9 cellular contexts compared by ENCODE assay signal in the genomic region with DNA sequence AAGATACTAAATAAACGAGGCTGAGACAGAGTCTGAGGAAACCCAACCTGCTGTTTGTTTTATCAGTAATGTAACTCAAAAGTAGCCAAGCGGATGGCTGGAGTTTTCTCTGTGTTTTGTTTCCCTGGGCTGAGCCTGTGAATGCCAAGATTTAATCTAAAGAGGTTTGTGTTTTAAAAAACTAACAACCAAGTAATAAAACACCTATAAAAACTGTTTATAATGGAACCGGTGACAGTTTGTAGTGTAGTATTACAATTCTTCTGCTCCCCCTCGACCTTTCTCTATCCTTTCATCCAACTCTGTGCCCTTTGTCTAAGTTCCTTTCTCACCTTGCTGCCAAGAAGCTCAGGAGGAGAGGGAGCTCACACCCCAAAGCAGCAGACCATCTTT. TPM values are rescaled to one million over a fixed set of nuclear protein-coding genes. Genes with fewer than 3 reads are reported as not detected.
DNase-seq lines count a peak whose midpoint lies in the region; ATAC-seq and TF ChIP-seq lines count a peak whose summit lies in the region.
"Had no signal": no experiment of that assay in that cellular context is flagged by ENCODE, and none has a peak within 500 bp of the region (broad histone marks: within the 10 kb centered on the region; RNA-seq: fewer than 3 reads in every experiment).

No MANE protein-coding gene starts in this region.

- peaks cover 29% of the 10 kb centered on the region for H3K4me1 Mint-ChIP-seq in neural progenitor cell

- H3K4me2 ChIP-seq in neural progenitor cell = peak overlapping the region; percentile 84

- peak overlapping the region; percentile 79 for H3K27ac Mint-ChIP-seq in neural progenitor cell

- H3K4me3 Mint-ChIP-seq in neural progenitor cell = peak overlapping the region; percentile 89

- H3K79me2 ChIP-seq in neural progenitor cell (ENCODE audit: low read depth) = peaks cover 26% of the 10 kb centered on the region

- H3K9ac ChIP-seq in HUES48 (ENCODE audit: low read depth, low read length) (no peak overlapping the region), neural progenitor cell (no peak overlapping the region)

- peaks cover 5% of the 10 kb centered on the region for H3K27me3 Mint-ChIP-seq in neural progenitor cell (ENCODE audit: insufficient read depth, low read depth)

- no peaks in the 10 kb centered on the region for H4K20me1 ChIP-seq in neural progenitor cell (ENCODE audit: low read depth)

- no peaks in the 10 kb centered on the region for H3K9me3 ChIP-seq in HUES48 (ENCODE audit: control insufficient read depth, insufficient read depth, low read length)
- no peaks in the 10 kb centered on the region for H3K9me3 ChIP-seq in neural progenitor cell (ENCODE audit: low read depth)

- H3K36me3 Mint-ChIP-seq in neural progenitor cell = peaks cover 9% of the 10 kb centered on the region

- H3K27ac ChIP-seq in C4-2B = peak overlapping the region; percentile 85
- no peak overlapping the region for H3K27ac ChIP-seq in HUES48 (ENCODE audit: low read depth, low read length)
- no peak overlapping the region for H3K27ac ChIP-seq in neural progenitor cell

- no peaks in the 10 kb centered on the region for H3K36me3 ChIP-seq in HUES48 (ENCODE audit: control insufficient read depth, insufficient read depth, low read length)
- H3K36me3 ChIP-seq in neural progenitor cell = no peaks in the 10 kb centered on the region

- H3F3A ChIP-seq in neural progenitor cell (ENCODE audit: low read depth) = peaks cover 10% of the 10 kb centered on the region

- no peak for ATAC-seq in GM18909 (IDR thresholded peaks at IDR 0.05; ENCODE audit: poor library complexity, unreplicated experiment)
- ATAC-seq: left lobe of liver had no signal

- in situ Hi-C loops in T47D (cut with HindIII; ENCODE audit: low pct_unique_long_range_greater_than_20kb, low sequenced_read_pairs) = no loop called here

- peaks cover 3% of the 10 kb centered on the region for H3K9me3 Mint-ChIP-seq in neural progenitor cell

- H2AFZ ChIP-seq in neural progenitor cell (replicated peaks) = peak overlapping the region; percentile 52

- H3K27me3 ChIP-seq in HUES48 (ENCODE audit: control insufficient read depth, insufficient read depth, low read length) (no peaks in the 10 kb centered on the region), neural progenitor cell (no peaks in the 10 kb centered on the region)

- TF ChIP-seq CTCF in C4-2B (conservative IDR thresholded peaks at IDR 0.05) (no peak), neural progenitor cell (IDR thresholded peaks at IDR 0.05) (no peak)

- H3K4me1 ChIP-seq in HUES48 (ENCODE audit: control insufficient read depth, insufficient read depth, low read length) (peaks cover 11% of the 10 kb centered on the region), neural progenitor cell (peaks cover 18% of the 10 kb centered on the region)

- DNase-seq in T47D (ENCODE audit: low read depth in 1 of 2, low spot score in 1 of 2) (peak; percentile 47 to 85), neural progenitor cell (ENCODE audit: low spot score) (no peak), SKM-1 (lab: John Stamatoyannopoulos, UW; ENCODE audit: unreplicated experiment) (no peak), GM19240 (ENCODE audit: insufficient read length, low spot score) (no peak), occipital lobe (lab: John Stamatoyannopoulos, UW) (no peak)

- H3K4me3 ChIP-seq in HUES48 (ENCODE audit: low read depth, low read length) = peak overlapping the region; percentile 95
- H3K4me3 ChIP-seq in neural progenitor cell = peak overlapping the region; percentile 81

RNA-seq across cellular contexts. Expression of a gene that starts 2.6 kb away (rescaled TPM):
- total RNA-seq in neural progenitor cell (ENCODE audit: low replicate concordance) (21.3 and 27.3 TPM in 2 replicates), occipital lobe (304 TPM)

Comparison
In these comparisons a context has a peak if more than half of its experiments do, and no peak if none do; other contexts are left out.
1. DNase-seq: peak in T47D (2 of 2); none in neural progenitor cell (single experiment), SKM-1 (single experiment), GM19240 (single experiment) and occipital lobe (single experiment).
2. RNA of a gene that starts 2.6 kb away (total RNA-seq): 304 TPM in occipital lobe (single experiment); 21.3 to 27.3 TPM in neural progenitor cell; every median in the first group is over 10 times any median in the second.